8 cellular contexts compared by ENCODE assay signal in the genomic region with DNA sequence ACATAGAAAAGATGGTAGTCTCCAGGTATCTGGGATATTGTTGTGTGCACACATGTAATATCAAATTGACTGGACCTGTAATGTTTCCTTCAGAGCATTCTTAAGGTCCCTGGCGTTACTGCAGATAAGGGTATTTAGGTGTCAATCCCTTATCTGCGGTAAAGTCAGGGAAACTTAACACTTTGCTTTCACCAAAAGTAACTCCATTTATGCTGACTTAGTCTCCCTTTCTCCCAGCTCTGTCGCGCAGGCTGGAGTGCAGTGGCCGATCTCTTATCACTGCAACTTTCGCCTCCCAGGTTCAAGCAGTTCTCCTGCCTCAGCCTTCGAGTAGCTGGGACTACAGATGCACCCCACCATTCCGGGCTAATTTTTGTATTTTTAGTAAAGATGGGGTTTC. TPM values are rescaled to one million over a fixed set of nuclear protein-coding genes. Genes with fewer than 3 reads are reported as not detected.
A peak's percentile ranks its signal among the peaks of the same experiment; 100 is the strongest.
DNase-seq lines count a peak whose midpoint lies in the region; ATAC-seq and TF ChIP-seq lines count a peak whose summit lies in the region.

No MANE protein-coding gene starts in this region.

- H3K4me3 ChIP-seq in AG04450 (ENCODE audit: low read depth, low read length) = peak overlapping the region; percentile 66
- H3K4me3 ChIP-seq in HUES64 (ENCODE audit: low read length) = peak overlapping the region; percentile 64

- POLR2A ChIA-PET in AG04450 (lab: Yijun Ruan, JAX) = no interaction called here

- peaks cover 15% of the 10 kb centered on the region for H3K36me3 Mint-ChIP-seq in central memory CD8-positive, alpha-beta T cell (ENCODE audit: insufficient read depth)
- peaks cover 21% of the 10 kb centered on the region for H3K36me3 Mint-ChIP-seq in nephron progenitor cell (ENCODE audit: low read depth)

- no peaks in the 10 kb centered on the region for H3K9me3 Mint-ChIP-seq in central memory CD8-positive, alpha-beta T cell
- H3K9me3 Mint-ChIP-seq in nephron progenitor cell = no peaks in the 10 kb centered on the region

- H3K36me3 ChIP-seq in HUES64 (ENCODE audit: insufficient read depth, low read length) = peaks cover 25% of the 10 kb centered on the region

- H3K27me3 ChIP-seq in AG04450 (ENCODE audit: control insufficient read depth, insufficient read depth, low read length) (no peaks in the 10 kb centered on the region), HUES64 (ENCODE audit: insufficient read depth, low read length) (no peaks in the 10 kb centered on the region; the same call in 1 of the 2 replicates)

- CTCF ChIA-PET in AG04450 (lab: Charles Lee) = interaction anchor here (4.3 kb wide), 1 partner anchor 40 kb away, joined by 23 read pairs; the partner anchor contains the start of gene ANKRD39

- ATAC-seq in central memory CD8-positive, alpha-beta T cell (replicated peaks; ENCODE audit: extremely low read depth, poor library complexity, severe bottlenecking) = no peak
- ATAC-seq in GM18870 (IDR thresholded peaks at IDR 0.05; ENCODE audit: unreplicated experiment) = no peak

- no peaks in the 10 kb centered on the region for H3K9me3 ChIP-seq in AG04450 (ENCODE audit: control insufficient read depth, insufficient read depth, low read length)
- H3K9me3 ChIP-seq in HUES64 (ENCODE audit: insufficient read depth, low read depth, low read length) = no peaks in the 10 kb centered on the region

- H3K27ac ChIP-seq in AG04450 (ENCODE audit: low read depth, low read length) = no peak overlapping the region
- no peak overlapping the region for H3K27ac ChIP-seq in HUES64 (ENCODE audit: low read depth, low read length)

- 82% methylated on average over 8 of the region's 8 CpGs for WGBS in HUES64

- H3K4me1 ChIP-seq in HUES64 (ENCODE audit: insufficient read depth, low read length) = peaks cover 17% of the 10 kb centered on the region; the same call in 1 of the 2 replicates

- H3K9ac ChIP-seq in HUES64 (ENCODE audit: low read depth, low read length) = no peak overlapping the region

- peak overlapping the region; percentile 83 for H3K4me3 Mint-ChIP-seq in central memory CD8-positive, alpha-beta T cell
- peak overlapping the region; percentile 85 for H3K4me3 Mint-ChIP-seq in nephron progenitor cell

- DNase-seq in AG04450 (ENCODE audit: low read depth, low spot score) (no peak), nephron progenitor cell (no peak), NCI-H128 (lab: John Stamatoyannopoulos, UW; ENCODE audit: unreplicated experiment) (no peak), KG1 (lab: John Stamatoyannopoulos, UW) (no peak), pons (ENCODE audit: low spot score) (no peak)
- DNase-seq in central memory CD8-positive, alpha-beta T cell (ENCODE audit: low spot score in 2 of 2) = no peak

- no peaks in the 10 kb centered on the region for H3K27me3 Mint-ChIP-seq in central memory CD8-positive, alpha-beta T cell
- H3K27me3 Mint-ChIP-seq in nephron progenitor cell (ENCODE audit: low read depth, poor library complexity) = peaks cover 6% of the 10 kb centered on the region

- H3K27ac Mint-ChIP-seq in central memory CD8-positive, alpha-beta T cell (ENCODE audit: low read depth) = peak overlapping the region; percentile 82
- no peak overlapping the region for H3K27ac Mint-ChIP-seq in nephron progenitor cell

- H3K4me1 Mint-ChIP-seq in central memory CD8-positive, alpha-beta T cell = peaks cover 48% of the 10 kb centered on the region
- H3K4me1 Mint-ChIP-seq in nephron progenitor cell = peaks cover 60% of the 10 kb centered on the region

- no peak for TF ChIP-seq CTCF in AG04450 (IDR thresholded peaks at IDR 0.05; ENCODE audit: low read depth, low read length)
- no peak for TF ChIP-seq CTCF in nephron progenitor cell (IDR thresholded peaks at IDR 0.05)

RNA-seq across cellular contexts. Expression of gene CNNM3, which starts 1.8 kb away (rescaled TPM):
- 5.1 and 7.1 TPM in 2 replicates for polyA plus RNA-seq in AG04450 (2011; rRNA removed)
- 12.1 and 26.8 TPM in 2 replicates for polyA minus RNA-seq in AG04450 (2011; rRNA and poly(A)+ RNA removed)
- polyA plus RNA-seq in HUES64 (2013, experiment 1 of 2) = 15.1 TPM
- polyA plus RNA-seq in HUES64 (2013, experiment 2 of 2) = 13.8 TPM

RNA-seq across cellular contexts. Expression of gene ANKRD23, which starts 25.9 kb away (rescaled TPM):
- polyA plus RNA-seq in AG04450 (2011; rRNA removed) = 0.46 and 0.81 TPM in 2 replicates
- 0.74 and 2.0 TPM in 2 replicates for polyA minus RNA-seq in AG04450 (2011; rRNA and poly(A)+ RNA removed)
- 1.4 TPM for polyA plus RNA-seq in HUES64 (2013, experiment 1 of 2)
- 0.95 TPM for polyA plus RNA-seq in HUES64 (2013, experiment 2 of 2)

RNA-seq across cellular contexts. Expression of gene ANKRD39, which starts 39.9 kb away (rescaled TPM):
- polyA plus RNA-seq in AG04450 (2011; rRNA removed) = 3.8 and 6.7 TPM in 2 replicates
- 2.2 and 3.6 TPM in 2 replicates for polyA minus RNA-seq in AG04450 (2011; rRNA and poly(A)+ RNA removed)
- 10.5 TPM for polyA plus RNA-seq in HUES64 (2013, experiment 1 of 2)
- 11.7 TPM for polyA plus RNA-seq in HUES64 (2013, experiment 2 of 2)

RNA-seq across cellular contexts. Expression of gene SEMA4C, which starts 52.0 kb away (rescaled TPM):
- 16.8 and 21.4 TPM in 2 replicates for polyA plus RNA-seq in AG04450 (2011; rRNA removed)
- polyA minus RNA-seq in AG04450 (2011; rRNA and poly(A)+ RNA removed) = 36.1 and 51.0 TPM in 2 replicates
- 46.9 TPM for polyA plus RNA-seq in HUES64 (2013, experiment 1 of 2)
- polyA plus RNA-seq in HUES64 (2013, experiment 2 of 2) = 53.7 TPM

RNA-seq across cellular contexts. Expression of gene CNNM4, which starts 57.2 kb away (rescaled TPM):
- 4.7 and 4.9 TPM in 2 replicates for polyA plus RNA-seq in AG04450 (2011; rRNA removed)
- polyA minus RNA-seq in AG04450 (2011; rRNA and poly(A)+ RNA removed) = 7.4 and 8.4 TPM in 2 replicates
- 5.8 TPM for polyA plus RNA-seq in HUES64 (2013, experiment 1 of 2)
- 6.9 TPM for polyA plus RNA-seq in HUES64 (2013, experiment 2 of 2)
